8 cellular contexts compared by ENCODE assay signal in genomic region chr7:87219545-87220025, GRCh38. TPM values are rescaled to one million over a fixed set of nuclear protein-coding genes. Genes with fewer than 3 reads are reported as not detected.
DNase-seq lines count a peak whose midpoint lies in the region; ATAC-seq, FAIRE-seq and TF ChIP-seq lines count a peak whose summit lies in the region.

TMEM243 (minus strand) TSS chr7:87219732; CDS start chr7:87219503, 229 bp downstream.

- H3K9me3 ChIP-seq in NT2/D1 (ENCODE audit: insufficient read depth, low read length) (no peaks in the 10 kb centered on the region), endothelial cell of umbilical vein (replicated peaks; ENCODE audit: control insufficient read depth, insufficient read depth, low read length) (no peaks in the 10 kb centered on the region)

- FAIRE-seq in endothelial cell of umbilical vein (lab: Jason Lieb, UNC), result peak; percentile 84

- DNase-seq in Ammon's horn (ENCODE audit: low spot score) (peak; percentile 78), NT2/D1 (ENCODE audit: low read depth, low spot score) (no peak), endothelial cell of umbilical vein (ENCODE audit: low read depth, low spot score) (peak; percentile 87), mucosa of gallbladder (ENCODE audit: low spot score) (peak; percentile 75)
- DNase-seq in activated CD8-positive, alpha-beta memory T cell treated with anti-CD3 and anti-CD28 coated beads, Interleukin-2, amount 50 U/mL, for 4 hours, result peak; percentile 87
- peak; percentile 63 to 79 for DNase-seq in stimulated activated CD8-positive, alpha-beta memory T cell treated with anti-CD3 and anti-CD28 coated beads, Interleukin-4, amount 100 ng/mL, for 4 hours (ENCODE audit: low read depth in 2 of 2, low spot score in 1 of 2)

- H3K4me3 ChIP-seq in NT2/D1 (ENCODE audit: insufficient read length, low read depth), result peak within 1 kb of the TSS; percentile 83
- peak within 1 kb of the TSS; percentile 32 to 76 (median 63) for H3K4me3 ChIP-seq in endothelial cell of umbilical vein (replicated peaks in 1 of 3; ENCODE audit: insufficient read depth in 1 of 3, low read depth in 1 of 3, low read length in 3 of 3)

- dilution Hi-C loops in endothelial cell of umbilical vein (cut with MboI; ENCODE audit: extremely low pct_ligation_motif_present, low sequenced_read_pairs), result no loop called here

- no TSS peak for BruUV-seq in endothelial cell of umbilical vein (replicated peaks; lab: Mats Ljungman, UMichigan)

- peak within 1 kb of the TSS; percentile 84 for H3K9ac ChIP-seq in NT2/D1 (ENCODE audit: insufficient read length, low read depth)
- peak within 1 kb of the TSS; percentile 91 for H3K9ac ChIP-seq in endothelial cell of umbilical vein (replicated peaks; ENCODE audit: extremely low read depth, insufficient read depth, low read length)

- intact Hi-C loops in endothelial cell of umbilical vein (cut with micrococcal nuclease), result loop anchor here (1.0 to 5.0 kb wide), 6 partner anchors 18 to 657 kb away; partner anchors contain the start of genes DBF4, DMTF1, ELAPOR2 and SLC25A40

- peak within 1 kb of the TSS; percentile 75 for H2AFZ ChIP-seq in endothelial cell of umbilical vein (ENCODE audit: low read depth, low read length)

- CTCF ChIA-PET in endothelial cell of umbilical vein (lab: Charles Lee), result interaction anchor here (1.0 to 2.2 kb wide), 12 partner anchors 10 to 314 kb away, joined by 3 to 9 read pairs (median 4); partner anchors contain the start of gene DMTF1

- H3K4me1 ChIP-seq in NT2/D1 (ENCODE audit: insufficient read depth, insufficient read length) (no peaks in the 10 kb centered on the region), endothelial cell of umbilical vein (ENCODE audit: control insufficient read depth, extremely low read depth, insufficient read depth, low read length) (peaks cover 18% of the 10 kb centered on the region)

- H3K4me2 ChIP-seq in endothelial cell of umbilical vein (ENCODE audit: insufficient read depth, low read length), result peak within 1 kb of the TSS; percentile 79

- H3K27me3 ChIP-seq in NT2/D1 (ENCODE audit: insufficient read depth, insufficient read length), result peaks cover 22% of the 10 kb centered on the region
- peaks cover 3 to 13% of the 10 kb centered on the region in 2 experiments for H3K27me3 ChIP-seq in endothelial cell of umbilical vein (ENCODE audit: control insufficient read depth in 2 of 2, insufficient read depth in 2 of 2, low read length in 2 of 2)

- TF ChIP-seq POLR2A in GM18951 (IDR thresholded peaks at IDR 0.05; ENCODE audit: extremely low read depth, insufficient read depth, insufficient read length) (peak; percentile 71), endothelial cell of umbilical vein (IDR thresholded peaks at IDR 0.05; ENCODE audit: low read depth, low read length) (peak; percentile 35)

- POLR2A ChIA-PET in endothelial cell of umbilical vein (lab: Charles Lee), result interaction anchor here (1.1 to 2.7 kb wide), 4 partner anchors 21 to 68 kb away, joined by 3 to 15 read pairs (median 4); partner anchors contain the start of gene DMTF1

- peak within 1 kb of the TSS; percentile 59 for H3K27ac ChIP-seq in endothelial cell of umbilical vein (ENCODE audit: insufficient read depth, low read depth, low read length)

- in situ Hi-C loops in GM18951 (cut with MboI; ENCODE audit: low sequenced_read_pairs, unreplicated experiment), result no loop called here

- H4K20me1 ChIP-seq in endothelial cell of umbilical vein (replicated peaks; ENCODE audit: control insufficient read depth, extremely low read depth, insufficient read depth, low read length), result no peaks in the 10 kb centered on the region

- H3K36me3 ChIP-seq in NT2/D1 (ENCODE audit: insufficient read depth, insufficient read length, low read length), result peaks cover 15% of the 10 kb centered on the region
- H3K36me3 ChIP-seq in endothelial cell of umbilical vein (ENCODE audit: control insufficient read depth in 2 of 2, extremely low read depth in 1 of 2, insufficient read depth in 2 of 2, low read length in 2 of 2), result no peaks in the 10 kb centered on the region

- H3K79me2 ChIP-seq in endothelial cell of umbilical vein (ENCODE audit: control insufficient read depth, insufficient read depth, low read length), result peaks cover 17% of the 10 kb centered on the region

- peak in 1 of 2 donors; percentile 8 for TF ChIP-seq CTCF in endothelial cell of umbilical vein (IDR thresholded peaks at IDR 0.05; ENCODE audit: extremely low read depth in 1 of 2, insufficient read depth in 1 of 2, low read depth in 1 of 2, low read length in 2 of 2)

- no peaks in the 10 kb centered on the region for H3K9me1 ChIP-seq in endothelial cell of umbilical vein (replicated peaks; ENCODE audit: control insufficient read depth, extremely low read depth, insufficient read depth, low read length)

- ATAC-seq in HG03175 (IDR thresholded peaks at IDR 0.05; ENCODE audit: unreplicated experiment), result peak; percentile 56

TF ChIP-seq in endothelial cell of umbilical vein, 7 proteins besides CTCF, POLR2A, EP300 and RAD21:
- no peak for TF ChIP-seq EZH2 (IDR thresholded peaks at IDR 0.05; ENCODE audit: borderline replicate concordance, low read depth, low read length, severe bottlenecking)
- no peak for TF ChIP-seq FOS (IDR thresholded peaks at IDR 0.05; ENCODE audit: borderline replicate concordance, insufficient read depth, low read length)
- no peak for TF ChIP-seq GATA2 (IDR thresholded peaks at IDR 0.05; ENCODE audit: insufficient read depth, insufficient read length, low read depth, low read length)
- no peak for TF ChIP-seq MYC (IDR thresholded peaks at IDR 0.05; ENCODE audit: low read depth, low read length)
- TF ChIP-seq POLR2AphosphoS5 (IDR thresholded peaks at IDR 0.05; ENCODE audit: insufficient read depth, low read depth, low read length), result peak; percentile 72
- TF ChIP-seq JUN (IDR thresholded peaks at IDR 0.05; ENCODE audit: borderline replicate concordance, insufficient read depth, insufficient read length, low read depth), result no peak
- peak; percentile 9 for TF ChIP-seq MAX (IDR thresholded peaks at IDR 0.05; ENCODE audit: insufficient read depth, insufficient read length)

RNA-seq across cellular contexts. Expression of gene TMEM243, which starts in this region (rescaled TPM):
- total RNA-seq in endothelial cell of umbilical vein, result 26.9 and 31.5 TPM in 2 replicates
- polyA plus RNA-seq in endothelial cell of umbilical vein, result 22.6 and 28.8 TPM in 2 replicates
- 24.9 and 25.6 TPM in 2 replicates for polyA plus RNA-seq in endothelial cell of umbilical vein (2011; cell fraction: cytosol; rRNA removed)
- 47.0 and 53.5 TPM in 2 replicates for polyA plus RNA-seq in endothelial cell of umbilical vein (2011; cell fraction: nucleus; rRNA removed)
- 24.2 and 26.6 TPM in 2 replicates for polyA plus RNA-seq in endothelial cell of umbilical vein (2012)
- 24.3 and 29.6 TPM in 2 replicates for polyA minus RNA-seq in endothelial cell of umbilical vein
- polyA minus RNA-seq in endothelial cell of umbilical vein (2011; cell fraction: cytosol; rRNA and poly(A)+ RNA removed), result 19.6 TPM
- 65.3 and 86.5 TPM in 2 replicates for polyA minus RNA-seq in endothelial cell of umbilical vein (2011; cell fraction: nucleus; rRNA and poly(A)+ RNA removed)
- total RNA-seq in mucosa of gallbladder, result 24.0 TPM
